In the genomic region with DNA sequence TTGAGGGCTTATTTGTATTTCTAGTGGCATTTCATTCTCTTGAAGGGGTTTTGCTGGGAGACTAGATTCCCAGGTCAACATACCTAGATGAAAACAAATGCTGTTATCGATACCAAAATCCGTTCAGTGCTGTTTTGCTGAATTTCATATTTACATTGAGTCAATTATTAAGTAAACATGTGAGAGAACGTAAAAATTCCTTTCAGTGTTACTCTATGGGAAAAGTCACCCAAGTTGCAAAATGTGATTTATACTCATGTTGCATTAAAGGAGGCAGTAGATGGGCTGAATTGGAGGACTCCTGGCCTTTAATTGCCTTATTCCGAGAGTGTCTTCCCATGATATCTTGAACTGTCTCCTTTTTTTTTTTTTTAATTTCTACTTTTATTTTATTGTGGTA, we compare ENCODE assay signal across 24 cellular contexts.
"Had no signal": no experiment of that assay in that cellular context is flagged by ENCODE, and none has a peak within 500 bp of the region (broad histone marks: within the 10 kb centered on the region; RNA-seq: fewer than 3 reads in every experiment).

No MANE protein-coding gene starts in this region.

- H3K9me3 ChIP-seq: ovary, psoas muscle, right lobe of liver, sigmoid colon, thoracic aorta, thyroid gland, transverse colon, upper lobe of right lung, uterus had no signal

- H3K4me1 ChIP-seq: neural progenitor cell, parathyroid adenoma, psoas muscle, right lobe of liver, sigmoid colon, stomach, transverse colon, upper lobe of right lung, uterus had no signal

- DNase-seq: natural killer cell; occipital lobe; ovary; posterior cingulate gyrus; psoas muscle; right cardiac atrium; right lobe of liver; sigmoid colon; small intestine; stimulated activated CD4-positive, alpha-beta T cell treated with anti-CD3 and anti-CD28 coated beads, Interleukin-15, amount 100 ng/mL, for 24 hours; stimulated activated CD4-positive, alpha-beta T cell treated with anti-CD3 and anti-CD28 coated beads, Interleukin-2, amount 100 ng/mL, for 24 hours; stimulated activated CD4-positive, alpha-beta T cell treated with anti-CD3 and anti-CD28 coated beads, Interleukin-2, amount 100 ng/mL, for 48 hours; stimulated activated CD4-positive, alpha-beta T cell treated with anti-CD3 and anti-CD28 coated beads, Interleukin-4, amount 100 ng/mL, for 24 hours; stimulated activated naive B cell treated with anti-CD40 and anti-IgM and Interleukin-4, amounts not matched to agents 10 μg/mL and 1 μg/mL and 100 μg/mL, for 72 hours; stimulated activated naive CD4-positive, alpha-beta T cell treated with Interleukin-2 at 50 U/mL for 16 hours; stomach; thyroid gland; transverse colon; upper lobe of right lung; uterus had no signal

- H3K27ac ChIP-seq: neural progenitor cell, ovary, parathyroid adenoma, psoas muscle, right lobe of liver, sigmoid colon, stomach, thoracic aorta, thyroid gland, transverse colon, upper lobe of right lung, uterus had no signal

- FAIRE-seq: small intestine had no signal

- H3K27me3 ChIP-seq: ovary, right lobe of liver, sigmoid colon, stomach, thyroid gland, transverse colon, upper lobe of right lung, uterus had no signal

- H3K36me3 ChIP-seq: neural progenitor cell, ovary, right lobe of liver, sigmoid colon, stomach, thoracic aorta, thyroid gland, transverse colon, upper lobe of right lung, uterus had no signal

- H3K79me2 ChIP-seq: parathyroid adenoma had no signal

- H3K4me3 ChIP-seq: neural progenitor cell, ovary, psoas muscle, right lobe of liver, sigmoid colon, stomach, thoracic aorta, thyroid gland, transverse colon, upper lobe of right lung, uterus had no signal

- H2AFZ ChIP-seq: neural progenitor cell, parathyroid adenoma had no signal

- H3K4me2 ChIP-seq: neural progenitor cell had no signal

- ATAC-seq: natural killer cell; psoas muscle; right cardiac atrium; right lobe of liver; stimulated activated effector memory CD8-positive, alpha-beta T cell treated with anti-CD3 and anti-CD28 coated beads, Interleukin-12 subunit alpha, Interleukin-12 subunit beta, amount 100 ng/mL, for 72 hours; stimulated activated naive B cell treated with anti-CD40 and anti-IgM and Interleukin-4, amounts not matched to agents 10 μg/mL and 1 μg/mL and 100 μg/mL, for 72 hours; upper lobe of right lung had no signal

- H3K9ac ChIP-seq: neural progenitor cell, parathyroid adenoma had no signal
